In the genomic region with DNA sequence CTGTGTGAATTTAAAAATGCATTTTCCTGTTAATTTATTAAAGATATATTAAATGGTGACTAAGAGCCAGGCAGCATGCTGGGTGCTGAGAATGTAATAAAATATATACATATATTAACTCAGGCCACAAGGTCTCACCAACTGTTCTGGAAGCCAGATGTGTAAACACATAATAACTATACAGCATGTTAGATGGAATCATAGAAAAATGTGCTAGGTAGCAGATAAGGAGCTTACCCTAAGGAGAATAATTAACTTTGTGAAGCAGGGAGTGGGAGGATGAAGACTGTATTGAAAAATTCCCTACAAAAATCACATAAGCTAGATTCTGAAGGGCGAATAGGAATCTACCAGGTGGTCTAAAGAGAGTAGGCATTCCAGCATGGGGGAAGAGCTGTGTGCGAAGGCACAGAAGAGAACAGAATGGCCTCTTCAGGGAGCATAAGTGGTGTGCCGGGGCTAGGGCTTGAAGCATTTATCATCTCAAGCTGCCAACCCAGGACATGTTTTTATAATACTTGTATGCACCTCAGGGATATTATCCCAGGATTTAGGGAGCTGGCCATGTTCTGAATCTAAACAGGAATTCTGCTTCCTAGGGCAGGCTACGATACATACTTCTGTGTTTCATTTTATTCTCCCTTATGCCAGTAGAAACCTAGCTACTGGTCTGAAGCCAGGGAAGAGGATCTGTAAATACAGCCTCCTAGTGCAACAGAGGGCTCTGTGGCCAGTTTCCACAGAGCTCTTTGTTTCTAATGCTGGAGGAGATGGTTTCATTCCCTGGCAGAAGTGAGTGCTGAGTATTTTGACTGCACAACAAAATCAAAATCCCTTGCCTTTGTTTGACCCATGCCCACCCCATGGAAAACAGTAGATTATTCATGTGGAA, we compare ENCODE assay signal across 10 cellular contexts. TPM values are rescaled to one million over a fixed set of nuclear protein-coding genes. Genes with fewer than 3 reads are reported as not detected.
DNase-seq lines count a peak whose midpoint lies in the region; ATAC-seq and TF ChIP-seq lines count a peak whose summit lies in the region.
"Had no signal": no experiment of that assay in that cellular context is flagged by ENCODE, and none has a peak within 500 bp of the region (broad histone marks: within the 10 kb centered on the region; RNA-seq: fewer than 3 reads in every experiment).

No MANE protein-coding gene starts in this region.

- H3K4me3 Mint-ChIP-seq in WTC11: no peak overlapping the region
- no peak overlapping the region for H3K4me3 Mint-ChIP-seq in activated CD4-positive, alpha-beta T cell treated with anti-CD3 and anti-CD28 coated beads, Interleukin-2, amount 10 ng/mL, durations not matched to agents 24 days and 14 days

- intact Hi-C loops in Right ventricle myocardium inferior (cut with DNase I): no loop called here
- intact Hi-C loops in cardiac septum (cut with DNase I): no loop called here
- intact Hi-C loops in mucosa of descending colon (cut with DNase I, micrococcal nuclease): no loop called here
- intact Hi-C loops in activated CD4-positive, alpha-beta T cell treated with anti-CD3 and anti-CD28 coated beads, Interleukin-2, amount 10 ng/mL, durations not matched to agents 24 days and 14 days (cut with micrococcal nuclease): no loop called here

- POLR2A ChIA-PET in WTC11 (lab: Charles Lee): no interaction called here

- TF ChIP-seq CTCF in mucosa of descending colon (IDR thresholded peaks at IDR 0.05) (no peak), WTC11 (IDR thresholded peaks at IDR 0.05) (no peak)

- peaks cover 11% of the 10 kb centered on the region; the same call in 1 of the 2 replicates for H3K36me3 Mint-ChIP-seq in WTC11
- H3K36me3 Mint-ChIP-seq in activated CD4-positive, alpha-beta T cell treated with anti-CD3 and anti-CD28 coated beads, Interleukin-2, amount 10 ng/mL, durations not matched to agents 24 days and 14 days (ENCODE audit: low read depth): peaks cover 19% of the 10 kb centered on the region

- H3K9me3 ChIP-seq in mucosa of descending colon: no peaks in the 10 kb centered on the region

- H3K4me3 ChIP-seq in mucosa of descending colon: no peak overlapping the region

- DNase-seq in Right ventricle myocardium inferior (ENCODE audit: missing footprints): peak; percentile 59
- DNase-seq in cardiac septum (ENCODE audit: low spot score): no peak
- DNase-seq in epidermal melanocyte (ENCODE audit: insufficient read length, low spot score): peak; percentile 40
- DNase-seq in mucosa of descending colon: peak in 1 of 3 donors; percentile 45
- DNase-seq in effector CD8-positive, alpha-beta T cell (lab: John Stamatoyannopoulos, UW): no peak
- no peak for DNase-seq in WTC11 (ENCODE audit: low spot score)
- no peak for DNase-seq in activated CD4-positive, alpha-beta T cell treated with anti-CD3 and anti-CD28 coated beads, Interleukin-2, amount 10 ng/mL, durations not matched to agents 24 days and 14 days
- DNase-seq: activated naive CD4-positive, alpha-beta T cell; trophoblast cell had no signal

- H3K9me3 Mint-ChIP-seq in WTC11: peaks cover 12% of the 10 kb centered on the region
- H3K9me3 Mint-ChIP-seq in activated CD4-positive, alpha-beta T cell treated with anti-CD3 and anti-CD28 coated beads, Interleukin-2, amount 10 ng/mL, durations not matched to agents 24 days and 14 days: peaks cover 7% of the 10 kb centered on the region

- ATAC-seq in Right ventricle myocardium inferior (peak; percentile 81), mucosa of descending colon (peak; percentile 98), WTC11 (no peak), GM19395 (IDR thresholded peaks at IDR 0.05; ENCODE audit: unreplicated experiment) (no peak)

- CTCF ChIA-PET in WTC11 (lab: Charles Lee): no interaction called here

- H3K4me1 ChIP-seq in mucosa of descending colon (ENCODE audit: low read depth): peaks cover 14% of the 10 kb centered on the region

- H3K27me3 Mint-ChIP-seq in WTC11 (ENCODE audit: low read depth): no peaks in the 10 kb centered on the region
- H3K27me3 Mint-ChIP-seq in activated CD4-positive, alpha-beta T cell treated with anti-CD3 and anti-CD28 coated beads, Interleukin-2, amount 10 ng/mL, durations not matched to agents 24 days and 14 days: no peaks in the 10 kb centered on the region

- H3K4me1 Mint-ChIP-seq in WTC11: no peaks in the 10 kb centered on the region
- H3K4me1 Mint-ChIP-seq in activated CD4-positive, alpha-beta T cell treated with anti-CD3 and anti-CD28 coated beads, Interleukin-2, amount 10 ng/mL, durations not matched to agents 24 days and 14 days: no peaks in the 10 kb centered on the region

- H3K36me3 ChIP-seq in mucosa of descending colon (ENCODE audit: low read depth): no peaks in the 10 kb centered on the region

- no peak overlapping the region for H3K27ac Mint-ChIP-seq in WTC11
- no peak overlapping the region for H3K27ac Mint-ChIP-seq in activated CD4-positive, alpha-beta T cell treated with anti-CD3 and anti-CD28 coated beads, Interleukin-2, amount 10 ng/mL, durations not matched to agents 24 days and 14 days

TF ChIP-seq in WTC11, 78 proteins besides CTCF, POLR2A, EP300 and RAD21 (continues in another document):
- TF ChIP-seq PRRX2 (CRISPR knock-in tag; IDR thresholded peaks at IDR 0.05): no peak
- no peak for TF ChIP-seq ELF4 (CRISPR knock-in tag; IDR thresholded peaks at IDR 0.05; ENCODE audit: low read depth)
- TF ChIP-seq ZNF396 (CRISPR knock-in tag; IDR thresholded peaks at IDR 0.05; ENCODE audit: borderline replicate concordance): no peak
- TF ChIP-seq ZNF425 (CRISPR knock-in tag; conservative IDR thresholded peaks at IDR 0.05): no peak
- TF ChIP-seq HMGXB4 (CRISPR knock-in tag; IDR thresholded peaks at IDR 0.05): no peak
- TF ChIP-seq, protein P1, sequence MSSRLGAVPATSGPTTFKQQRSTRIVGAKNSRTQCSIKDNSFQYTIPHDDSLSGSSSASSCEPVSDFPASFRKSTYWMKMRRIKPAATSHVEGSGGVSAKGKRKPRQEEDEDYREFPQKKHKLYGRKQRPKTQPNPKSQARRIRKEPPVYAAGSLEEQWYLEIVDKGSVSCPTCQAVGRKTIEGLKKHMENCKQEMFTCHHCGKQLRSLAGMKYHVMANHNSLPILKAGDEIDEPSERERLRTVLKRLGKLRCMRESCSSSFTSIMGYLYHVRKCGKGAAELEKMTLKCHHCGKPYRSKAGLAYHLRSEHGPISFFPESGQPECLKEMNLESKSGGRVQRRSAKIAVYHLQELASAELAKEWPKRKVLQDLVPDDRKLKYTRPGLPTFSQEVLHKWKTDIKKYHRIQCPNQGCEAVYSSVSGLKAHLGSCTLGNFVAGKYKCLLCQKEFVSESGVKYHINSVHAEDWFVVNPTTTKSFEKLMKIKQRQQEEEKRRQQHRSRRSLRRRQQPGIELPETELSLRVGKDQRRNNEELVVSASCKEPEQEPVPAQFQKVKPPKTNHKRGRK (CRISPR knock-in tag; IDR thresholded peaks at IDR 0.05; ENCODE audit: borderline replicate concordance): no peak
- no peak for TF ChIP-seq HMGA2 (CRISPR knock-in tag; IDR thresholded peaks at IDR 0.05)
- TF ChIP-seq ZNF416 (CRISPR knock-in tag; IDR thresholded peaks at IDR 0.05): no peak
- no peak for TF ChIP-seq ZNF423 (CRISPR knock-in tag; IDR thresholded peaks at IDR 0.05)
- no peak for TF ChIP-seq ATF1 (CRISPR knock-in tag; IDR thresholded peaks at IDR 0.05)
- no peak for TF ChIP-seq FOXP1 (CRISPR knock-in tag; IDR thresholded peaks at IDR 0.05; ENCODE audit: borderline replicate concordance)
- TF ChIP-seq NR1H2 (CRISPR knock-in tag; IDR thresholded peaks at IDR 0.05): no peak
- TF ChIP-seq ZNF232 (CRISPR knock-in tag; IDR thresholded peaks at IDR 0.05): no peak

RNA-seq across cellular contexts. Expression of gene NEMP2, which starts 56.7 kb away (rescaled TPM):
- total RNA-seq in Right ventricle myocardium inferior: 3.5 TPM
- total RNA-seq in cardiac septum: 3.6 TPM
- 1 to 10 TPM; 1.7 to 4.1 (median 4.0) TPM for total RNA-seq in mucosa of descending colon
- total RNA-seq in WTC11 (2021): 6.0 to 7.3 TPM (median 7.2 TPM) in 3 replicates
- total RNA-seq in activated CD4-positive, alpha-beta T cell treated with anti-CD3 and anti-CD28 coated beads, Interleukin-2, amount 10 ng/mL, durations not matched to agents 24 days and 14 days: 16.4 and 19.0 TPM in 2 replicates

Comparison
In these comparisons a context has a peak if more than half of its experiments do, and no peak if none do; other contexts are left out.
1. DNase-seq: peak in Right ventricle myocardium inferior (single experiment) and epidermal melanocyte (single experiment); none in cardiac septum (single experiment), effector CD8-positive, alpha-beta T cell (single experiment), WTC11 (single experiment) and activated CD4-positive, alpha-beta T cell treated with anti-CD3 and anti-CD28 coated beads, Interleukin-2, amount 10 ng/mL, durations not matched to agents 24 days and 14 days (single experiment).
2. ATAC-seq: peak in Right ventricle myocardium inferior (single experiment) and mucosa of descending colon (single experiment); none in WTC11 (single experiment) and GM19395 (single experiment).